10 cellular contexts compared by ENCODE assay signal in the genomic region with DNA sequence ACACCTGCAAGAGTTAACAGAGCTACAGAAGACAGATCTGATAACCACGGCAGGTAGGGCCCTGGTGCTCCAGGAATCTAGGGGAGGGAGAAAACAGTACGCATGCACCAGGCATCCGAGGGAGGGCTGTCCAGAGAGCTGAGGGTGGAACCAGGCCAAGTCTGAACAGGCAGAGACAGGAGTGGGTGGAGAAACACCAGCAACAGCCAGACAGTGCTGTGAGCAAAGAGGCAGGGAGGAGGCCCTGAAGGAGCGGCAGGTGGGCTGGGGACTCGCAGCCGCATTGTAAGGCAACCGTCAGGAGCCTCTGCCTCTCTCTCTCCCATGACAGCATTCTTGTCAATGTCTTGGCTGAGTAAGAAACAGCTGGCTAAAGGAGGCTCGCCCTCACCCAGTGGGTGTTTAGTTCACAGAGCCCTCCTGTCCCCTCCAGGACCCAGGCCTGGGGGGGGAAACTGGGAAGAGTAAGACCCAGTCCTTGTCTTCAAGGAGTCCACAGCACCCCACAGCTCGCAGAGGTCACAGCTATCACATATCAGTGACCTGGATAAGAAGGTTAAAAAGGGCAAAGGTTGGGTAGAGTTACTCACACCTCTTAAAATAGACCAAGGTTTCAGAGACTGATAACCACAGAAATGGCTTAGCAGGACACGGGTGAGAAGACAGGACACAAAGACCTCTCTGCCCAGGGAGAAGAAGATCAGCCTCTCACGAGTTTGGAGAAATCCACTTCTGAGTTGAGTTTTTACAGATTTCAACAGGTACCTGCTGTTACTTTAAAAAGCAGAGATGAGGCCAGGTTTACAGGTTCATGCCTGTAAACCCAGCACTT. TPM values are rescaled to one million over a fixed set of nuclear protein-coding genes. Genes with fewer than 3 reads are reported as not detected.
DNase-seq lines count a peak whose midpoint lies in the region; ATAC-seq, FAIRE-seq and TF ChIP-seq lines count a peak whose summit lies in the region.
"Had no signal": no experiment of that assay in that cellular context is flagged by ENCODE, and none has a peak within 500 bp of the region (broad histone marks: within the 10 kb centered on the region; RNA-seq: fewer than 3 reads in every experiment).

No MANE protein-coding gene starts in this region.

- 37 to 41% methylated on average over 6 to 11 of the region's 11 CpGs for WGBS in endodermal cell (ENCODE audit: insufficient coverage in 1 of 2, insufficient read length in 1 of 2), 2 experiments

- no peaks in the 10 kb centered on the region for H3K9me3 Mint-ChIP-seq in endodermal cell
- H3K9me3 Mint-ChIP-seq: activated naive CD4-positive, alpha-beta T cell treated with anti-CD3 and anti-CD28 coated beads, Interleukin-2, amount 50 U/mL, for 24 hours had no signal

- peaks cover 41% of the 10 kb centered on the region for H3K4me1 ChIP-seq in PC-3 (ENCODE audit: insufficient read depth, low read length)
- peaks cover 40% of the 10 kb centered on the region for H3K4me1 ChIP-seq in endodermal cell (ENCODE audit: control insufficient read depth, insufficient read depth, low read length)
- peaks cover 17% of the 10 kb centered on the region for H3K4me1 ChIP-seq in mucosa of descending colon (ENCODE audit: low read depth)

- no peaks in the 10 kb centered on the region for H3K9me3 ChIP-seq in PC-3 (ENCODE audit: low read length)
- H3K9me3 ChIP-seq in endodermal cell (ENCODE audit: control insufficient read depth, low read length), result no peaks in the 10 kb centered on the region
- no peaks in the 10 kb centered on the region for H3K9me3 ChIP-seq in mucosa of descending colon

- H3K27me3 Mint-ChIP-seq in endodermal cell (ENCODE audit: insufficient read depth), result no peaks in the 10 kb centered on the region
- H3K27me3 Mint-ChIP-seq: activated naive CD4-positive, alpha-beta T cell treated with anti-CD3 and anti-CD28 coated beads, Interleukin-2, amount 50 U/mL, for 24 hours had no signal

- H3K9ac ChIP-seq in PC-3 (ENCODE audit: low read length) (no peak overlapping the region), endodermal cell (ENCODE audit: extremely low read depth, low read length, poor library complexity, severe bottlenecking) (peak overlapping the region; percentile 35)

- no peaks in the 10 kb centered on the region for H3K9me2 ChIP-seq in PC-3 (replicated peaks; ENCODE audit: low read length)

- peak overlapping the region; percentile 69 for H3K27ac Mint-ChIP-seq in endodermal cell
- H3K27ac Mint-ChIP-seq: activated naive CD4-positive, alpha-beta T cell treated with anti-CD3 and anti-CD28 coated beads, Interleukin-2, amount 50 U/mL, for 24 hours had no signal

- FAIRE-seq in urothelium cell line (lab: Jason Lieb, UNC), result no peak
- FAIRE-seq: A204.1 had no signal

- peak overlapping the region; percentile 23; the same call in 1 of the 2 replicates for H2AFZ ChIP-seq in PC-3 (ENCODE audit: low read length)

- CTCF ChIA-PET in PC-3 (lab: Charles Lee), result no interaction called here

- H4K20me1 ChIP-seq in PC-3 (ENCODE audit: low read length), result no peaks in the 10 kb centered on the region

- peak overlapping the region; percentile 54 for H3K4me3 ChIP-seq in PC-3 (ENCODE audit: low read length)
- no peak overlapping the region for H3K4me3 ChIP-seq in endodermal cell (ENCODE audit: low read length)
- H3K4me3 ChIP-seq in mucosa of descending colon, result no peak overlapping the region

- no peaks in the 10 kb centered on the region for H3F3A ChIP-seq in PC-3 (ENCODE audit: low read length, unreplicated experiment)

- intact Hi-C loops in PC-3 (cut with micrococcal nuclease), result no loop called here
- intact Hi-C loops in mucosa of descending colon (cut with DNase I, micrococcal nuclease), result no loop called here

- peak overlapping the region; percentile 77 for H3K4me2 ChIP-seq in PC-3 (ENCODE audit: low read length)

- peaks cover 48% of the 10 kb centered on the region for H3K4me1 Mint-ChIP-seq in endodermal cell

- H3K36me3 Mint-ChIP-seq in endodermal cell (ENCODE audit: low read depth), result no peaks in the 10 kb centered on the region

- peak; percentile 40 to 54 for DNase-seq in NCI-H524 (lab: John Stamatoyannopoulos, UW)
- DNase-seq in NCI-H524 treated with DMSO at 0.1 percent for 48 hours (lab: John Stamatoyannopoulos, UW), result no peak
- peak; percentile 45 for DNase-seq in HT1080 (ENCODE audit: low read depth)
- DNase-seq in PC-3, result peak; percentile 72
- DNase-seq in endodermal cell, result peak; percentile 77
- DNase-seq in mucosa of descending colon, result peak; percentile 79 to 87 (median 80)
- peak; percentile 81 for DNase-seq in urothelium cell line (ENCODE audit: low spot score)

- TF ChIP-seq CTCF in PC-3 (conservative IDR thresholded peaks at IDR 0.05; ENCODE audit: low read depth, low read length) (no peak), endodermal cell (conservative IDR thresholded peaks at IDR 0.05) (no peak), mucosa of descending colon (IDR thresholded peaks at IDR 0.05) (no peak)

- POLR2A ChIA-PET in PC-3 (lab: Charles Lee; ENCODE audit: unreplicated experiment), result no interaction called here

- no TSS peak for BruUV-seq in PC-3 (replicated peaks; lab: Mats Ljungman, UMichigan)

- peaks cover 50% of the 10 kb centered on the region for H3K79me2 ChIP-seq in PC-3 (ENCODE audit: low read length)

- H3K36me3 ChIP-seq in PC-3 (ENCODE audit: low read depth, low read length) (no peaks in the 10 kb centered on the region), endodermal cell (ENCODE audit: control insufficient read depth, insufficient read depth, low read length) (no peaks in the 10 kb centered on the region), mucosa of descending colon (ENCODE audit: low read depth) (no peaks in the 10 kb centered on the region)

- ATAC-seq in GM21576 (IDR thresholded peaks at IDR 0.05; ENCODE audit: unreplicated experiment) (peak; percentile 66), PC-3 (peak; percentile 79), mucosa of descending colon (peak; percentile 95)

- 0 out of 2 replicates have a peak overlapping the region, but pooled peaks have one; percentile 4 for H3K27ac ChIP-seq in PC-3 (ENCODE audit: low read length)
- no peak overlapping the region for H3K27ac ChIP-seq in endodermal cell (ENCODE audit: low read depth, low read length)

- H3K27me3 ChIP-seq in PC-3 (ENCODE audit: low read length) (no peaks in the 10 kb centered on the region), endodermal cell (ENCODE audit: control insufficient read depth, insufficient read depth, low read length, poor library complexity, severe bottlenecking) (no peaks in the 10 kb centered on the region)

- H3K4me3 Mint-ChIP-seq in endodermal cell, result peak overlapping the region; percentile 31
- H3K4me3 Mint-ChIP-seq: activated naive CD4-positive, alpha-beta T cell treated with anti-CD3 and anti-CD28 coated beads, Interleukin-2, amount 50 U/mL, for 24 hours had no signal

RNA-seq across cellular contexts. Expression of a gene that starts 10.5 kb away (rescaled TPM):
- 6.0 and 6.6 TPM in 2 replicates for total RNA-seq in HT1080 (2014; rRNA removed; shearing (Covaris generic))
- polyA plus RNA-seq in HT1080 (2015; cell fraction: cytosol; rRNA removed), result 7.4 and 7.6 TPM in 2 replicates
- polyA plus RNA-seq in HT1080 (2015; cell fraction: nucleus; rRNA removed), result 7.8 and 10.2 TPM in 2 replicates
- total RNA-seq in PC-3 (2014; rRNA removed) (20.0 and 22.9 TPM in 2 replicates), endodermal cell (1 to 10 TPM; 3.8 to 5.2 TPM), mucosa of descending colon (10 to 100 TPM; 37.4 to 51.4 (median 39.0) TPM)
- polyA plus RNA-seq in endodermal cell (2013, experiment 1 of 2), result 14.2 TPM
- 16.0 TPM for polyA plus RNA-seq in endodermal cell (2013, experiment 2 of 2)
